Comparison of ENCODE assay signal across 12 cellular contexts in genomic region chr4:139242511-139243051, GRCh38. TPM values are rescaled to one million over a fixed set of nuclear protein-coding genes. Genes with fewer than 3 reads are reported as not detected.
DNase-seq lines count a peak whose midpoint lies in the region; ATAC-seq and TF ChIP-seq lines count a peak whose summit lies in the region.
"Had no signal": no experiment of that assay in that cellular context is flagged by ENCODE, and none has a peak within 500 bp of the region (broad histone marks: within the 10 kb centered on the region; RNA-seq: fewer than 3 reads in every experiment).

No MANE protein-coding gene starts in this region.

- peaks cover 3% of the 10 kb centered on the region; the same call in 1 of the 2 replicates for H3K9me3 ChIP-seq in MG63
- no peaks in the 10 kb centered on the region for H3K9me3 ChIP-seq in breast epithelium
- H3K9me3 ChIP-seq in mesenchymal stem cell (ENCODE audit: control insufficient read depth, low read length): no peaks in the 10 kb centered on the region

- no peak for ATAC-seq in left cardiac atrium

- peak overlapping the region in 1 of 2 experiments; percentile 21 for H2BK12ac ChIP-seq in mesenchymal stem cell (ENCODE audit: low read length in 2 of 2)

- H3K4ac ChIP-seq in mesenchymal stem cell (ENCODE audit: low read depth in 1 of 2, low read length in 2 of 2): no peak overlapping the region

- peak overlapping the region; percentile 69 for H2AK5ac ChIP-seq in mesenchymal stem cell (ENCODE audit: low read length, severe bottlenecking)

- H2BK5ac ChIP-seq in mesenchymal stem cell (ENCODE audit: low read depth, low read length, poor library complexity, severe bottlenecking): peak overlapping the region; percentile 73

- H3K14ac ChIP-seq in mesenchymal stem cell (ENCODE audit: low read length in 2 of 2): no peak overlapping the region

- H2BK15ac ChIP-seq in mesenchymal stem cell (ENCODE audit: low read depth, poor library complexity, severe bottlenecking): peak overlapping the region; percentile 93

- H3K4me1 ChIP-seq in breast epithelium (no peaks in the 10 kb centered on the region), mesenchymal stem cell (ENCODE audit: control insufficient read depth, insufficient read depth, low read depth, low read length) (peaks cover 18% of the 10 kb centered on the region)

- H3K23ac ChIP-seq in mesenchymal stem cell (ENCODE audit: low read length in 2 of 2): no peak overlapping the region

- H3K27me3 ChIP-seq in MG63: no peaks in the 10 kb centered on the region
- no peaks in the 10 kb centered on the region for H3K27me3 ChIP-seq in breast epithelium
- no peaks in the 10 kb centered on the region for H3K27me3 ChIP-seq in mesenchymal stem cell (ENCODE audit: control insufficient read depth in 1 of 2, insufficient read depth in 1 of 2, low read length in 2 of 2)

- peak overlapping the region; percentile 1 for H3K4me2 ChIP-seq in mesenchymal stem cell (ENCODE audit: low read length, poor library complexity, severe bottlenecking)

- H3K27ac ChIP-seq in breast epithelium (peak overlapping the region; percentile 75 to 80), mesenchymal stem cell (ENCODE audit: low read length, poor library complexity, severe bottlenecking) (peak overlapping the region; percentile 80)
- H3K27ac ChIP-seq: WERI-Rb-1 had no signal

- H3K79me1 ChIP-seq in mesenchymal stem cell (replicated peaks; ENCODE audit: low read length, poor library complexity, severe bottlenecking): no peaks in the 10 kb centered on the region

- H2AFZ ChIP-seq in mesenchymal stem cell (ENCODE audit: low read depth, low read length): no peak overlapping the region

- no peak overlapping the region for H3K18ac ChIP-seq in mesenchymal stem cell (ENCODE audit: low read depth in 1 of 2, low read length in 2 of 2)

- no peak for TF ChIP-seq POLR2A in breast epithelium (IDR thresholded peaks at IDR 0.05)

- H4K8ac ChIP-seq in mesenchymal stem cell (ENCODE audit: low read length): no peak overlapping the region

- H3K36me3 ChIP-seq in MG63 (no peaks in the 10 kb centered on the region), breast epithelium (no peaks in the 10 kb centered on the region), mesenchymal stem cell (ENCODE audit: control insufficient read depth in 1 of 2, insufficient read depth in 2 of 2, low read depth in 1 of 2, low read length in 2 of 2) (no peaks in the 10 kb centered on the region)
- H3K36me3 ChIP-seq: WERI-Rb-1 had no signal

- DNase-seq in AG09309 (ENCODE audit: low read depth): peak; percentile 77
- peak; percentile 88 for DNase-seq in MG63
- DNase-seq in breast epithelium (ENCODE audit: low spot score in 2 of 2): no peak
- DNase-seq in mesenchymal stem cell: peak; percentile 72
- DNase-seq in NCI-H2227 (lab: John Stamatoyannopoulos, UW; ENCODE audit: unreplicated experiment): no peak
- no peak for DNase-seq in left cardiac atrium
- DNase-seq in NCI-H2107 treated with DMSO at 0.1 percent for 48 hours (lab: John Stamatoyannopoulos, UW; ENCODE audit: unreplicated experiment): no peak
- DNase-seq in superior temporal gyrus (ENCODE audit: extremely low spot score): no peak
- DNase-seq: NCI-H1694, OCI-M1, WERI-Rb-1 had no signal

- H4K91ac ChIP-seq in mesenchymal stem cell (ENCODE audit: low read length): no peak overlapping the region

- no peak overlapping the region for H3K4me3 ChIP-seq in AG09309 (ENCODE audit: control insufficient read depth, low read depth, low read length)
- H3K4me3 ChIP-seq in MG63: no peak overlapping the region
- no peak overlapping the region for H3K4me3 ChIP-seq in breast epithelium
- H3K4me3 ChIP-seq in mesenchymal stem cell (ENCODE audit: insufficient read depth in 1 of 2, low read depth in 1 of 2, low read length in 2 of 2): no peak overlapping the region

- H3K9ac ChIP-seq in mesenchymal stem cell (ENCODE audit: low read length): peak overlapping the region; percentile 39

- TF ChIP-seq CTCF in AG09309 (IDR thresholded peaks at IDR 0.05; ENCODE audit: control insufficient read depth, insufficient read depth, low read depth, low read length, missing control alignments): no peak
- no peak for TF ChIP-seq CTCF in breast epithelium (IDR thresholded peaks at IDR 0.05)

- H2BK120ac ChIP-seq in mesenchymal stem cell (ENCODE audit: low read depth, low read length): no peak overlapping the region

- 35% methylated on average over 2 of the region's 2 CpGs for WGBS in mesenchymal stem cell

- intact Hi-C loops in breast epithelium (cut with DNase I; ENCODE audit: low total_unique reads) (no loop called here), left cardiac atrium (cut with DNase I) (no loop called here)

RNA-seq across cellular contexts. Expression of gene MGARP, which starts 37.4 kb away (rescaled TPM):
- total RNA-seq in MG63 (2014; rRNA removed; shearing (Covaris generic); ENCODE audit: low replicate concordance): 105 and 125 TPM in 2 replicates
- 1 to 10 TPM in 2 of 3 donors, not detected in 1; 1.6 to 3.8 TPM for total RNA-seq in breast epithelium
- 2.7 TPM for polyA plus RNA-seq in mesenchymal stem cell (2013, experiment 1 of 2)
- 3.1 TPM for polyA plus RNA-seq in mesenchymal stem cell (2013, experiment 2 of 2)
- total RNA-seq in left cardiac atrium: 1 to 10 TPM; 1.2 to 1.6 TPM
- total RNA-seq: skeletal muscle tissue had no signal

RNA-seq across cellular contexts. Expression of gene NAA15, which starts 58.7 kb away (rescaled TPM):
- total RNA-seq in MG63 (2014; rRNA removed; shearing (Covaris generic); ENCODE audit: low replicate concordance): 16.6 and 30.7 TPM in 2 replicates
- total RNA-seq in breast epithelium: 10 to 100 TPM; 28.5 to 49.9 (median 34.1) TPM
- polyA plus RNA-seq in mesenchymal stem cell (2013, experiment 1 of 2): 16.2 TPM
- 16.5 TPM for polyA plus RNA-seq in mesenchymal stem cell (2013, experiment 2 of 2)
- 10 to 100 TPM; 33.1 to 46.1 TPM for total RNA-seq in left cardiac atrium

RNA-seq across cellular contexts. Expression of gene NDUFC1, which starts 59.7 kb away (rescaled TPM):
- total RNA-seq in MG63 (2014; rRNA removed; shearing (Covaris generic); ENCODE audit: low replicate concordance): 90.1 and 98.2 TPM in 2 replicates
- 10 to 100 TPM; 26.2 to 42.7 (median 35.0) TPM for total RNA-seq in breast epithelium
- polyA plus RNA-seq in mesenchymal stem cell (2013, experiment 1 of 2): 146 TPM
- 148 TPM for polyA plus RNA-seq in mesenchymal stem cell (2013, experiment 2 of 2)
- 100 to 1,000 TPM; 181 TPM for total RNA-seq in left cardiac atrium

Comparison
In these comparisons a context has a peak if more than half of its experiments do, and no peak if none do; other contexts are left out.
1. DNase-seq: peak in AG09309 (single experiment), MG63 (single experiment) and mesenchymal stem cell (single experiment); none in breast epithelium (0 of 2), NCI-H2227 (single experiment), left cardiac atrium (single experiment), NCI-H2107 treated with DMSO at 0.1 percent for 48 hours (single experiment) and superior temporal gyrus (single experiment).
2. RNA of gene MGARP, which starts 37.4 kb away (total RNA-seq): 105 to 125 TPM in MG63; 1.6 to 3.8 TPM in breast epithelium and 1.2 to 1.6 TPM in left cardiac atrium; every median in the first group is over 10 times any median in the second.